Comparison of ENCODE assay signal across 12 cellular contexts in genomic region chr2:43311276-43311675, GRCh38.
A peak's percentile ranks its signal among the peaks of the same experiment; 100 is the strongest.
DNase-seq lines count a peak whose midpoint lies in the region; ATAC-seq, FAIRE-seq and TF ChIP-seq lines count a peak whose summit lies in the region.
"Had no signal": no experiment of that assay in that cellular context is flagged by ENCODE, and none has a peak within 500 bp of the region (broad histone marks: within the 10 kb centered on the region; RNA-seq: fewer than 3 reads in every experiment).

No MANE protein-coding gene starts in this region.

- H3K9me2 ChIP-seq in MM.1S (replicated peaks; ENCODE audit: insufficient read depth, low read length): no peaks in the 10 kb centered on the region

- no peak for TF ChIP-seq CTCF in astrocyte (IDR thresholded peaks at IDR 0.05; ENCODE audit: insufficient read depth, low read depth, low read length)
- TF ChIP-seq CTCF in foreskin fibroblast (IDR thresholded peaks at IDR 0.05; ENCODE audit: low read depth, low read length): no peak
- no peak for TF ChIP-seq CTCF in spleen (IDR thresholded peaks at IDR 0.05 in 8 of 11, conservative IDR thresholded peaks at IDR 0.05 in 3 of 11)
- TF ChIP-seq CTCF in MM.1S (IDR thresholded peaks at IDR 0.05; ENCODE audit: low read length): no peak

- no peaks in the 10 kb centered on the region for H3F3A ChIP-seq in MM.1S (ENCODE audit: insufficient read depth, low read length)

- H3K4me1 ChIP-seq in astrocyte (ENCODE audit: insufficient read depth, low read length) (peaks cover 10% of the 10 kb centered on the region), spleen (peaks cover 0 to 45% (median 12%) of the 10 kb centered on the region in 6 donors), MM.1S (ENCODE audit: low read length) (peaks cover 7% of the 10 kb centered on the region; the same call in 1 of the 2 replicates)

- H3K9ac ChIP-seq in astrocyte (ENCODE audit: low read length): no peak overlapping the region
- no peak overlapping the region for H3K9ac ChIP-seq in MM.1S (ENCODE audit: low read length)

- H3K27me3 ChIP-seq in astrocyte (ENCODE audit: insufficient read depth, low read length) (no peaks in the 10 kb centered on the region), spleen (replicated peaks in 1 of 7) (no peaks in the 10 kb centered on the region), MM.1S (replicated peaks; ENCODE audit: insufficient read depth, low read length) (no peaks in the 10 kb centered on the region)

- no peak overlapping the region for H3K4me3 Mint-ChIP-seq in astrocyte (ENCODE audit: unreplicated experiment)
- H3K4me3 Mint-ChIP-seq: activated T-cell treated with anti-CD3 and anti-CD28 coated beads, Interleukin-2, amount 50 U/mL, for 4 hours had no signal

- H3K27ac ChIP-seq in astrocyte (ENCODE audit: low read depth, low read length): no peak overlapping the region
- H3K27ac ChIP-seq in spleen: peak overlapping the region in 5 of 8 donors; percentile 12 to 67 (median 53)
- no peak overlapping the region for H3K27ac ChIP-seq in MM.1S (ENCODE audit: low read length)

- H4K20me1 ChIP-seq in astrocyte (ENCODE audit: insufficient read depth, low read length) (peaks cover 8% of the 10 kb centered on the region), MM.1S (ENCODE audit: insufficient read depth, low read length) (no peaks in the 10 kb centered on the region)

- H3K36me3 Mint-ChIP-seq in astrocyte (ENCODE audit: low read depth, unreplicated experiment): no peaks in the 10 kb centered on the region

- no peak for FAIRE-seq in astrocyte (lab: Jason Lieb, UNC)
- FAIRE-seq: colon had no signal

- intact Hi-C loops in spleen (cut with DNase I; ENCODE audit: low total_unique reads): no loop called here

- no peak overlapping the region for H2AFZ ChIP-seq in astrocyte (ENCODE audit: low read depth, low read length)
- H2AFZ ChIP-seq in MM.1S (ENCODE audit: low read length): no peak overlapping the region

- TF ChIP-seq POLR2A in spleen (IDR thresholded peaks at IDR 0.05): no peak

- no peak overlapping the region for H3K4me2 ChIP-seq in astrocyte (ENCODE audit: low read length)
- no peak overlapping the region for H3K4me2 ChIP-seq in MM.1S (ENCODE audit: low read depth, low read length)

- no peak for ATAC-seq in HG03521 (IDR thresholded peaks at IDR 0.05; ENCODE audit: unreplicated experiment)
- ATAC-seq: activated T-cell treated with anti-CD3 and anti-CD28 coated beads, Interleukin-2, amount 50 U/mL, for 4 hours had no signal

- H3K27me3 Mint-ChIP-seq in astrocyte (ENCODE audit: low read depth, unreplicated experiment): no peaks in the 10 kb centered on the region

- no peaks in the 10 kb centered on the region for H3K79me2 ChIP-seq in astrocyte (ENCODE audit: insufficient read depth, low read length)
- H3K79me2 ChIP-seq in MM.1S (ENCODE audit: low read length): no peaks in the 10 kb centered on the region

- no peaks in the 10 kb centered on the region for H3K9me3 Mint-ChIP-seq in astrocyte (ENCODE audit: unreplicated experiment)
- H3K9me3 Mint-ChIP-seq: activated T-cell treated with anti-CD3 and anti-CD28 coated beads, Interleukin-2, amount 50 U/mL, for 4 hours had no signal

- no peak overlapping the region for H3K27ac Mint-ChIP-seq in astrocyte (ENCODE audit: unreplicated experiment)

- H3K4me3 ChIP-seq in astrocyte (ENCODE audit: insufficient read depth, low read depth, low read length) (no peak overlapping the region), foreskin fibroblast (ENCODE audit: low read depth in 1 of 2, low read length in 2 of 2) (no peak overlapping the region), spleen (no peak overlapping the region), MM.1S (ENCODE audit: low read length) (no peak overlapping the region)

- peak; percentile 20 for DNase-seq in HS-5 (ENCODE audit: low read depth)
- DNase-seq in astrocyte (ENCODE audit: low read depth): peak; percentile 82
- DNase-seq in foreskin fibroblast: peak; percentile 56 to 73
- DNase-seq in spleen: no peak
- DNase-seq in MM.1S: no peak
- no peak for DNase-seq in SKM-1 (lab: John Stamatoyannopoulos, UW; ENCODE audit: unreplicated experiment)
- no peak for DNase-seq in NCI-H2227 treated with DMSO at 0.1 percent for 48 hours (lab: John Stamatoyannopoulos, UW)
- DNase-seq: activated T-cell treated with anti-CD3 and anti-CD28 coated beads, Interleukin-2, amount 50 U/mL, for 4 hours; NCI-H187; stimulated activated CD4-positive, alpha-beta T cell treated with anti-CD3 and anti-CD28 coated beads, Interleukin-4, amount 100 ng/mL, for 1 hour had no signal

- H3K9me3 ChIP-seq in astrocyte (ENCODE audit: insufficient read depth, low read depth, low read length) (no peaks in the 10 kb centered on the region), spleen (no peaks in the 10 kb centered on the region), MM.1S (replicated peaks; ENCODE audit: insufficient read depth, low read length) (no peaks in the 10 kb centered on the region)

- H3K36me3 ChIP-seq in astrocyte (ENCODE audit: insufficient read depth, low read length) (no peaks in the 10 kb centered on the region), spleen (peaks cover 0 to 3% (median 0%) of the 10 kb centered on the region in 6 donors), MM.1S (replicated peaks; ENCODE audit: insufficient read depth, low read length) (no peaks in the 10 kb centered on the region)

- H3K4me1 Mint-ChIP-seq in astrocyte (ENCODE audit: low read depth, unreplicated experiment): peaks cover 14% of the 10 kb centered on the region

Comparison
In these comparisons a context has a peak if more than half of its experiments do, and no peak if none do; other contexts are left out.
1. DNase-seq: peak in HS-5 (single experiment), astrocyte (single experiment) and foreskin fibroblast (2 of 2); none in spleen (single experiment), MM.1S (single experiment), SKM-1 (single experiment) and NCI-H2227 treated with DMSO at 0.1 percent for 48 hours (single experiment).
2. H3K27ac ChIP-seq: peak in spleen (5 of 8); none in astrocyte (single experiment) and MM.1S (single experiment).